Comparison of ENCODE assay signal across 27 cellular contexts in genomic region chr7:36135700-36136099, GRCh38.
"Had no signal": no experiment of that assay in that cellular context is flagged by ENCODE, and none has a peak within 500 bp of the region (broad histone marks: within the 10 kb centered on the region; RNA-seq: fewer than 3 reads in every experiment).

No MANE protein-coding gene starts in this region.

- H3K36me3 Mint-ChIP-seq: stimulated activated memory B cell treated with anti-CD40 and anti-IgM and Interleukin-4, amounts not matched to agents 10 μg/mL and 1 μg/mL and 100 μg/mL, for 72 hours; stimulated activated naive B cell treated with anti-CD40 and anti-IgM and Interleukin-4, amounts not matched to agents 10 μg/mL and 1 μg/mL and 100 μg/mL, for 72 hours; type B pancreatic cell had no signal

- H3K27ac ChIP-seq: stomach, testis, thoracic aorta, thyroid gland, tibial artery, tibial nerve, transverse colon, upper lobe of left lung, upper lobe of right lung, uterus, vagina had no signal

- H3K4me3 Mint-ChIP-seq: stimulated activated memory B cell treated with anti-CD40 and anti-IgM and Interleukin-4, amounts not matched to agents 10 μg/mL and 1 μg/mL and 100 μg/mL, for 72 hours; stimulated activated naive B cell treated with anti-CD40 and anti-IgM and Interleukin-4, amounts not matched to agents 10 μg/mL and 1 μg/mL and 100 μg/mL, for 72 hours; stimulated activated naive CD8-positive, alpha-beta T cell treated with anti-CD3 and anti-CD28 coated beads, Interleukin-15, amount 100 ng/mL, for 72 hours; stimulated activated naive CD8-positive, alpha-beta T cell treated with anti-CD3 and anti-CD28 coated beads, Interleukin-15, Interleukin-2, amounts not matched to agents 100 ng/mL and 50 ng/mL, for 24 hours; type B pancreatic cell had no signal

- H3K4me1 Mint-ChIP-seq: stimulated activated memory B cell treated with anti-CD40 and anti-IgM and Interleukin-4, amounts not matched to agents 10 μg/mL and 1 μg/mL and 100 μg/mL, for 72 hours; stimulated activated naive B cell treated with anti-CD40 and anti-IgM and Interleukin-4, amounts not matched to agents 10 μg/mL and 1 μg/mL and 100 μg/mL, for 72 hours; stimulated activated naive CD8-positive, alpha-beta T cell treated with anti-CD3 and anti-CD28 coated beads, Interleukin-15, amount 100 ng/mL, for 72 hours had no signal

- H3K9me3 Mint-ChIP-seq: type B pancreatic cell had no signal

- H3K4me3 ChIP-seq: stomach, suprapubic skin, testis, thoracic aorta, thyroid gland, tibial artery, tibial nerve, transverse colon, upper lobe of left lung, upper lobe of right lung, uterus, vagina had no signal

- H3K27ac Mint-ChIP-seq: stimulated activated memory B cell treated with anti-CD40 and anti-IgM and Interleukin-4, amounts not matched to agents 10 μg/mL and 1 μg/mL and 100 μg/mL, for 72 hours; stimulated activated naive B cell treated with anti-CD40 and anti-IgM and Interleukin-4, amounts not matched to agents 10 μg/mL and 1 μg/mL and 100 μg/mL, for 72 hours; stimulated activated naive CD8-positive, alpha-beta T cell treated with anti-CD3 and anti-CD28 coated beads, Interleukin-15, Interleukin-2, amounts not matched to agents 100 ng/mL and 50 ng/mL, for 24 hours; type B pancreatic cell had no signal

- DNase-seq: stimulated activated CD4-positive, alpha-beta T cell treated with anti-CD3 and anti-CD28 coated beads, Interleukin-2, amount 100 ng/mL, for 48 hours; stimulated activated CD4-positive, alpha-beta T cell treated with anti-CD3 and anti-CD28 coated beads, Interleukin-4, amount 100 ng/mL, for 1 hour; stimulated activated CD4-positive, alpha-beta T cell treated with anti-CD3 and anti-CD28 coated beads, Interleukin-4, amount 100 ng/mL, for 24 hours; stimulated activated CD4-positive, alpha-beta T cell treated with anti-CD3 and anti-CD28 coated beads, Interleukin-4, amount 100 ng/mL, for 4 hours; stimulated activated CD8-positive, alpha-beta memory T cell treated with anti-CD3 and anti-CD28 coated beads, Interleukin-4, amount 100 ng/mL, for 48 hours; stimulated activated naive B cell treated with anti-CD40 and anti-IgM and Interleukin-4, amounts not matched to agents 10 μg/mL and 1 μg/mL and 100 μg/mL, for 72 hours; stimulated activated naive CD4-positive, alpha-beta T cell; stimulated activated naive CD4-positive, alpha-beta T cell treated with Interleukin-2 at 50 U/mL for 16 hours; stimulated activated naive CD8-positive, alpha-beta T cell treated with anti-CD3 and anti-CD28 coated beads, Interleukin-15, amount 100 ng/mL, for 72 hours; stimulated activated naive CD8-positive, alpha-beta T cell treated with anti-CD3 and anti-CD28 coated beads, Interleukin-15, Interleukin-2, amounts not matched to agents 100 U/mL and 50 U/mL, for 24 hours; stomach; substantia nigra; testis; thyroid gland; tibial artery; transverse colon; trophoblast cell; upper lobe of right lung; uterus had no signal

- H3K36me3 ChIP-seq: stomach, suprapubic skin, thoracic aorta, thyroid gland, tibial artery, tibial nerve, transverse colon, upper lobe of left lung, upper lobe of right lung, uterus, vagina had no signal

- ATAC-seq: stimulated activated memory B cell treated with anti-CD40 and anti-IgM and Interleukin-4, amounts not matched to agents 10 μg/mL and 1 μg/mL and 100 μg/mL, for 72 hours; stimulated activated naive B cell treated with anti-CD40 and anti-IgM and Interleukin-4, amounts not matched to agents 10 μg/mL and 1 μg/mL and 100 μg/mL, for 72 hours; stimulated activated naive CD8-positive, alpha-beta T cell treated with anti-CD3 and anti-CD28 coated beads, Interleukin-15, amount 100 ng/mL, for 72 hours; stimulated activated naive CD8-positive, alpha-beta T cell treated with anti-CD3 and anti-CD28 coated beads, Interleukin-15, Interleukin-2, amounts not matched to agents 100 U/mL and 50 U/mL, for 24 hours; upper lobe of right lung had no signal

- H3K27me3 ChIP-seq: stomach, suprapubic skin, testis, thyroid gland, tibial artery, tibial nerve, transverse colon, upper lobe of left lung, upper lobe of right lung, uterus, vagina had no signal

- H3K9me3 ChIP-seq: suprapubic skin, testis, thoracic aorta, thyroid gland, tibial artery, tibial nerve, transverse colon, upper lobe of right lung, uterus, vagina had no signal

- H3K4me1 ChIP-seq: testis, thyroid gland, transverse colon, upper lobe of left lung, upper lobe of right lung, uterus, vagina had no signal
